In the genomic region with DNA sequence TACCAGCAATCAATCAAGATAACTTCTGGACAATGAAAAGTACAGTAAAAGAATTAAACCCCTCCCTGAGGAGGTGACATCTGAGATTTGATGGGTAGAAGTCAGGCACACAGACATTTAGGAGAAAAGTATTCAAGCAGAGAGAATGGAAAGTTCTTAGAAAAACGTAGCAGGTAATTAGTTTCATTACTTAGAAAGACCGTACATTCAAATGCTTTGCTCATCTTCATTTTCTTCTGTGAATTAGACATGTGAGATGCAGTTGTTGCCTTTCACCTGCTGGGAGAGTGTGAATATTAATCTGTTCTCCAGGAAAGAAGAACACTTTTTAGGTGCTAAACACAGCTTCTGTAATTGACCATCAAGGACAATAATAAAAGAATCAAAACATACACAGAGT, we compare ENCODE assay signal across 28 cellular contexts.
"Had no signal": no experiment of that assay in that cellular context is flagged by ENCODE, and none has a peak within 500 bp of the region (broad histone marks: within the 10 kb centered on the region; RNA-seq: fewer than 3 reads in every experiment).

No MANE protein-coding gene starts in this region.

- H3K36me3 ChIP-seq: esophagus squamous epithelium, heart right ventricle, left lung, neural progenitor cell, prostate gland, right atrium auricular region, suprapubic skin, transverse colon, upper lobe of right lung, uterus had no signal

- H3K4me2 ChIP-seq: neural progenitor cell, smooth muscle cell had no signal

- H3K9ac ChIP-seq: neural progenitor cell had no signal

- DNase-seq: effector memory CD8-positive, alpha-beta T cell; erythroblast; esophagus squamous epithelium; glutamatergic neuron; heart right ventricle; hippocampal formation; left cardiac atrium; left lung; mesenchymal stem cell; mucosa of descending colon; naive thymus-derived CD4-positive, alpha-beta T cell; stimulated activated CD4-positive, alpha-beta T cell treated with anti-CD3 and anti-CD28 coated beads, Interleukin-12 subunit alpha, Interleukin-12 subunit beta, amount 100 ng/mL, for 4 hours; stimulated activated CD4-positive, alpha-beta T cell treated with anti-CD3 and anti-CD28 coated beads, Interleukin-1b, Interleukin-23, amount 100 ng/mL, for 48 hours; stimulated activated CD4-positive, alpha-beta T cell treated with anti-CD3 and anti-CD28 coated beads, Interleukin-4, amount 100 ng/mL, for 1 hour; stimulated activated CD8-positive, alpha-beta memory T cell treated with anti-CD3 and anti-CD28 coated beads, Interleukin-4, amount 100 ng/mL, for 48 hours; stimulated activated naive CD4-positive, alpha-beta T cell; stimulated activated naive CD8-positive, alpha-beta T cell treated with anti-CD3 and anti-CD28 coated beads, Interleukin-15, amount 100 ng/mL, for 72 hours; transverse colon; upper lobe of right lung; uterus had no signal

- H3K4me1 Mint-ChIP-seq: neural progenitor cell had no signal

- H3K4me1 ChIP-seq: esophagus squamous epithelium, left lung, neural progenitor cell, prostate gland, right atrium auricular region, suprapubic skin, transverse colon, upper lobe of right lung, uterus had no signal

- H3K27ac ChIP-seq: esophagus squamous epithelium, heart right ventricle, left lung, neural progenitor cell, prostate gland, right atrium auricular region, suprapubic skin, transverse colon, upper lobe of right lung, uterus had no signal

- H3K27me3 ChIP-seq: esophagus squamous epithelium, heart right ventricle, left lung, neural progenitor cell, right atrium auricular region, suprapubic skin, transverse colon, upper lobe of right lung, uterus had no signal

- H3K4me3 Mint-ChIP-seq: effector memory CD8-positive, alpha-beta T cell; mesothelial cell of epicardium; nephron; neural progenitor cell had no signal

- H3K27ac Mint-ChIP-seq: effector memory CD8-positive, alpha-beta T cell; mesothelial cell of epicardium; nephron; neural progenitor cell had no signal

- H3K9me3 Mint-ChIP-seq: effector memory CD8-positive, alpha-beta T cell; neural progenitor cell had no signal

- H2AFZ ChIP-seq: neural progenitor cell had no signal

- H3K27me3 Mint-ChIP-seq: stimulated activated naive CD8-positive, alpha-beta T cell treated with anti-CD3 and anti-CD28 coated beads, Interleukin-15, amount 100 ng/mL, for 72 hours had no signal

- ATAC-seq: effector memory CD8-positive, alpha-beta T cell; heart right ventricle; left cardiac atrium; left lung; mucosa of descending colon; naive thymus-derived CD4-positive, alpha-beta T cell; sciatic nerve; stimulated activated naive CD8-positive, alpha-beta T cell treated with anti-CD3 and anti-CD28 coated beads, Interleukin-15, amount 100 ng/mL, for 72 hours; upper lobe of right lung had no signal

- H3K36me3 Mint-ChIP-seq: mesothelial cell of epicardium, neural progenitor cell had no signal

- H3K4me3 ChIP-seq: esophagus squamous epithelium, heart right ventricle, left lung, mucosa of descending colon, neural progenitor cell, prostate gland, right atrium auricular region, smooth muscle cell, suprapubic skin, transverse colon, upper lobe of right lung, uterus had no signal

- H3K9me3 ChIP-seq: left lung, mucosa of descending colon, prostate gland, right atrium auricular region, transverse colon, upper lobe of right lung, uterus had no signal
